In the genomic region with DNA sequence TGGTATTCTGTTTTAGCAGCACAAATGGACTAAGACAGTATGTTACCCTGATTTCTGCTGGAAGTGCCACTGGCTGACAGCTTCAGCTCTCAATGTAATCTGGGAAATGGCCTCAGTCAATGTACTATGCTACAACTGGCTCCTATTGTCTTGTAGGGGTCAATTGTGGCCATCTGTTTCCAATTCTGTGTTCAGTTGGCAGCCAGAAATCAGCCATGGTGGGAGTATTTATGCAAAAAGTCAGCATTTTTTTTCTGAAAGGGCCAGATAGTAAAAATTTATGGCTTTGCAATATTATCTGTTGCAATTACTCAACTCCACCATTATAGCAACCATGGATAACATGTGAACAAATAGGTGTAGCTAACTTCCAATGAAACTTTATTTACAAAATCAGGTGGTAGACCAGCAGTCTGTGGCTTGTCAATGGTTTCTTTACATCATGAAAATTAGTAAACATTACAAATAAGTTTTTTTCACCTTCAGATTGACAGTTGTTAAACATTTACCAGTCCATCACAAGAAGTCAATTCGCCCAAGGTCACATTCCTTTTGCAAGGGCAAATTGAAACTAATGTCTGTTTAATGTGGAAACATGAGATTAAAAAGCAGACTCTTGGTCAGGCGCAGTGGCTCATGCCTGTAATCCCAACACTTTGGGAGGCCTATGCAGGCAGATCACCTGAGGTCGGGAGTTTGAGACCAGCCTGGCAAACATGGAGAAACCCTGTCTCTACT, we compare ENCODE assay signal across 14 cellular contexts. TPM values are rescaled to one million over a fixed set of nuclear protein-coding genes. Genes with fewer than 3 reads are reported as not detected.
"Had no signal": no experiment of that assay in that cellular context is flagged by ENCODE, and none has a peak within 500 bp of the region (broad histone marks: within the 10 kb centered on the region; RNA-seq: fewer than 3 reads in every experiment).

No MANE protein-coding gene starts in this region.

- H3K36me3 ChIP-seq: transverse colon had no signal

- DNase-seq: central memory CD4-positive, alpha-beta T cell; cortex of kidney; effector memory CD4-positive, alpha-beta T cell; foreskin keratinocyte; kidney glomerular epithelial cell; mammary epithelial cell; naive thymus-derived CD8-positive, alpha-beta T cell; right cardiac atrium; stimulated activated CD4-positive, alpha-beta T cell treated with anti-CD3 and anti-CD28 coated beads, Interleukin-4, amount 100 ng/mL, for 24 hours; testis; transverse colon had no signal

- H3K27me3 ChIP-seq: foreskin keratinocyte, testis, transverse colon had no signal

- H3K9me3 ChIP-seq: testis had no signal

- ATAC-seq: esophagus mucosa; foreskin keratinocyte; naive thymus-derived CD8-positive, alpha-beta T cell; right cardiac atrium; stimulated activated memory B cell treated with anti-CD40 and anti-IgM and Interleukin-4, amounts not matched to agents 10 μg/mL and 1 μg/mL and 100 μg/mL, for 72 hours had no signal

- H3K4me1 ChIP-seq: foreskin keratinocyte, testis, transverse colon had no signal

- H3K27ac ChIP-seq: foreskin keratinocyte, testis, transverse colon had no signal

- H3K4me3 ChIP-seq: testis, transverse colon had no signal

RNA-seq across cellular contexts. Expression of gene TSHZ2, which starts 58.3 kb away (rescaled TPM):
- total RNA-seq: osteocyte had no signal
